1 cellular context compared by ENCODE assay signal in the genomic region with DNA sequence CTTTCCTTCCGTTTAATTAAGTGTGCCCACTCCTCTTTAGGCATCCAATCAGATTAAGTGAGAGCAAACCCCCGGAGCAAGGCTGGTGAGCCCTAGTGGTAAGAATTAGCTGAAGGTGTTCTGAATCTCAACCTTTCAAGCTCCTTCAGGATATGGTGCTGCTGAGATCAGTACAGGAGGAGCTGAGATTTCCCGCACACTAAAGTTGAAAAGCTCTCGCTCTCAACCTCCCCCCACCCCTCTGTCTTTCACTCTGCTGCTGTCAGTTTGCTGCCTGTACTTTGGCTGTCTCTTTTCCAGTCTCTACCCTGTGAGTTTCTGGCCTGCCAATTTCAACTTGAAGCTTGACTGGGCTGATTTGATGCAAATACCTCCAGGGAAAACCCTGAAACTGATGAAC.
TF ChIP-seq lines count a peak whose summit lies in the region.

No MANE protein-coding gene starts in this region.

TF ChIP-seq in IMR-90, 13 proteins besides CTCF, POLR2A, EP300 and RAD21:
- TF ChIP-seq, protein P1, sequence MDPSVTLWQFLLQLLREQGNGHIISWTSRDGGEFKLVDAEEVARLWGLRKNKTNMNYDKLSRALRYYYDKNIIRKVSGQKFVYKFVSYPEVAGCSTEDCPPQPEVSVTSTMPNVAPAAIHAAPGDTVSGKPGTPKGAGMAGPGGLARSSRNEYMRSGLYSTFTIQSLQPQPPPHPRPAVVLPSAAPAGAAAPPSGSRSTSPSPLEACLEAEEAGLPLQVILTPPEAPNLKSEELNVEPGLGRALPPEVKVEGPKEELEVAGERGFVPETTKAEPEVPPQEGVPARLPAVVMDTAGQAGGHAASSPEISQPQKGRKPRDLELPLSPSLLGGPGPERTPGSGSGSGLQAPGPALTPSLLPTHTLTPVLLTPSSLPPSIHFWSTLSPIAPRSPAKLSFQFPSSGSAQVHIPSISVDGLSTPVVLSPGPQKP (IDR thresholded peaks at IDR 0.05; ENCODE audit: borderline replicate concordance, low read depth, low read length): no peak
- TF ChIP-seq, protein P2, sequence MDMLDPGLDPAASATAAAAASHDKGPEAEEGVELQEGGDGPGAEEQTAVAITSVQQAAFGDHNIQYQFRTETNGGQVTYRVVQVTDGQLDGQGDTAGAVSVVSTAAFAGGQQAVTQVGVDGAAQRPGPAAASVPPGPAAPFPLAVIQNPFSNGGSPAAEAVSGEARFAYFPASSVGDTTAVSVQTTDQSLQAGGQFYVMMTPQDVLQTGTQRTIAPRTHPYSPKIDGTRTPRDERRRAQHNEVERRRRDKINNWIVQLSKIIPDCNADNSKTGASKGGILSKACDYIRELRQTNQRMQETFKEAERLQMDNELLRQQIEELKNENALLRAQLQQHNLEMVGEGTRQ (IDR thresholded peaks at IDR 0.05; ENCODE audit: low read depth, low read length): no peak
- TF ChIP-seq BHLHE40 (IDR thresholded peaks at IDR 0.05; ENCODE audit: low read depth, low read length): no peak
- no peak for TF ChIP-seq CEBPB (IDR thresholded peaks at IDR 0.05; ENCODE audit: low read depth, low read length)
TF ChIP-seq in IMR-90: peak in this region for 0.
